ENCODE assay signal across 14 cellular contexts in the genomic region with DNA sequence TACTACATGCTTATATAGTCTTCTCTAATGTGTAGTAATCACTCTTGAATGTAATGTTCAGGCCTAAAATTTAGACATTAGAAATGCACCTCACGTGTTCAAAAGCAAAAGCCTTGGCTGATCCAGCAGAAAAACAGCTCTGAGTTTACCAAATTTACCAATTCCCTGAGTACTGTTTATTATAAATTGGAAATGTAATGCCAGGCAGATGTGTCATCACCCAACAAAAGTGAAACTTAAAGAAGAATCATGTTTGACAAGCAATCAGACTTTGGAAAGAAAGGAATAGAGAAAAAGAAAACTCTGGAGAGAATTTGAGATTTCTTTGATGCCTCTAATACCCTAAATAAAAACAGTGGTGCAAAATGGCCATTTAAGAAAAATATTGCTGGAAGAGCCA. TPM values are rescaled to one million over a fixed set of nuclear protein-coding genes. Genes with fewer than 3 reads are reported as not detected.
A peak's percentile ranks its signal among the peaks of the same experiment; 100 is the strongest.
DNase-seq lines count a peak whose midpoint lies in the region; ATAC-seq and TF ChIP-seq lines count a peak whose summit lies in the region.
"Had no signal": no experiment of that assay in that cellular context is flagged by ENCODE, and none has a peak within 500 bp of the region (broad histone marks: within the 10 kb centered on the region; RNA-seq: fewer than 3 reads in every experiment).

No MANE protein-coding gene starts in this region.

- H3K4me1 ChIP-seq in osteoblast (ENCODE audit: insufficient read depth, low read length): peaks cover 30% of the 10 kb centered on the region
- H3K4me1 ChIP-seq: adrenal gland, left lung, Peyer's patch, uterus had no signal

- no peaks in the 10 kb centered on the region for H4K20me1 ChIP-seq in osteoblast (ENCODE audit: insufficient read depth, low read length)

- ATAC-seq in HG02973 (IDR thresholded peaks at IDR 0.05; ENCODE audit: unreplicated experiment): no peak
- ATAC-seq: stimulated activated naive CD8-positive, alpha-beta T cell treated with anti-CD3 and anti-CD28 coated beads, Interleukin-15, amount 100 ng/mL, for 72 hours had no signal

- no peaks in the 10 kb centered on the region for H3K27me3 ChIP-seq in osteoblast (ENCODE audit: insufficient read depth, low read length)
- H3K27me3 ChIP-seq: colonic mucosa, left lung, Peyer's patch, uterus had no signal

- H3K4me2 ChIP-seq in osteoblast (ENCODE audit: insufficient read depth, low read length): peak overlapping the region; percentile 73

- no peaks in the 10 kb centered on the region for H3K9me3 ChIP-seq in osteoblast (ENCODE audit: low read depth, low read length)
- H3K9me3 ChIP-seq: adrenal gland, colonic mucosa, left lung, Peyer's patch, uterus had no signal

- DNase-seq in Caki2 (ENCODE audit: low read depth) (peak; percentile 10), OCI-M1 (lab: John Stamatoyannopoulos, UW) (peak; percentile 55), epithelial cell of esophagus (ENCODE audit: low read depth) (peak; percentile 21), osteoblast (ENCODE audit: insufficient read length, low spot score, missing footprints) (no peak), HPDE6-E6E7 (ENCODE audit: extremely low spot score) (no peak), hippocampal formation (lab: John Stamatoyannopoulos, UW) (no peak), NCI-H1417 treated with DMSO at 0.1 percent for 48 hours (lab: John Stamatoyannopoulos, UW) (no peak)
- DNase-seq: left lung had no signal

- no peaks in the 10 kb centered on the region for H3K79me2 ChIP-seq in osteoblast (ENCODE audit: insufficient read depth, low read length)

- no peaks in the 10 kb centered on the region for H3K36me3 ChIP-seq in osteoblast (ENCODE audit: insufficient read depth, low read length)
- H3K36me3 ChIP-seq: adrenal gland, colonic mucosa, left lung, Peyer's patch, uterus had no signal

- in situ Hi-C loops in Caki2 (cut with HindIII; ENCODE audit: low pct_unique_long_range_greater_than_20kb, low sequenced_read_pairs): no loop called here

- H3K4me3 ChIP-seq in epithelial cell of esophagus (ENCODE audit: low read length) (no peak overlapping the region), osteoblast (ENCODE audit: insufficient read depth, low read length) (peak overlapping the region; percentile 30)
- H3K4me3 ChIP-seq: adrenal gland, colonic mucosa, left lung, Peyer's patch, uterus had no signal

- peak overlapping the region; percentile 72 for H3K27ac ChIP-seq in osteoblast (ENCODE audit: low read depth, low read length)
- H3K27ac ChIP-seq: adrenal gland, colonic mucosa, left lung, Peyer's patch had no signal

- peak overlapping the region; percentile 61 for H2AFZ ChIP-seq in osteoblast (ENCODE audit: low read length)

- no peak for TF ChIP-seq CTCF in epithelial cell of esophagus (IDR thresholded peaks at IDR 0.05; ENCODE audit: insufficient read depth, low read depth, low read length, missing control alignments)
- no peak for TF ChIP-seq CTCF in osteoblast (IDR thresholded peaks at IDR 0.05; ENCODE audit: extremely low read depth, low read depth, low read length)

RNA-seq across cellular contexts. Expression of a gene that starts 26.5 kb away (rescaled TPM):
- 153 and 195 TPM in 2 replicates for total RNA-seq in Caki2 (2014; rRNA removed; shearing (Covaris generic); ENCODE audit: low replicate concordance)
- total RNA-seq in osteoblast: 67.8 and 69.5 TPM in 2 replicates

RNA-seq across cellular contexts. Expression of a gene that starts 55.5 kb away (rescaled TPM):
- total RNA-seq in Caki2 (2014; rRNA removed; shearing (Covaris generic); ENCODE audit: low replicate concordance): 87.0 and 107 TPM in 2 replicates
- 47.4 and 50.4 TPM in 2 replicates for total RNA-seq in osteoblast

Comparison
In these comparisons a context has a peak if more than half of its experiments do, and no peak if none do; other contexts are left out.
1. DNase-seq: peak in Caki2 (single experiment), OCI-M1 (single experiment) and epithelial cell of esophagus (single experiment); none in osteoblast (single experiment), HPDE6-E6E7 (single experiment), hippocampal formation (0 of 2) and NCI-H1417 treated with DMSO at 0.1 percent for 48 hours (single experiment).